ENCODE assay signal across 9 cellular contexts in the genomic region with DNA sequence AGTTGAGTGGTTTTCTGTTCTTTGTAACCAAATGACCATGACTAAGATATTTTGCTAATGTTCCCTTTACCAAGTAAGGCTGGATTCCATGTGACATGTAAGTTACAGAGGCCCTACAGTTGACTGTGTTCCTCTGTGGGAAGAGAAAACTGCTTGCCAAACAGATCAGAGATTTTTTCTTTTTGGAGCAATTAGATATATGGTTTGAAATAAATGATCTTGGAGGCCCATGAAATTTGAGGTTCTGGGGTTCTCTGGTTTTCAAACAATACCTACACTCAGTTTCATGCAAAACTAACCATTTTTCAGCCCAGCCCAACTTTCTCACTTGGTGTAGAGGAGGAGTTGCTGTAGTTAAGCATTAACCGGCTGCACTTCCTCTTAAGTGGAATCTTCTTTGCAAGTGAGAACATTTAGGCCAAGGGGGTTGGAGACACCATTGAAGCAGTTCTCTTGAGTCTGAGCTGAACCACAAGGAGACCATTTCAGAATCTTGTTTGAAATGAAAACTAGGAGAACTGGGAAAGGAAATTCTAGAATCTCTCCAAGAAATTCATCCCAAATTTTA. TPM values are rescaled to one million over a fixed set of nuclear protein-coding genes. Genes with fewer than 3 reads are reported as not detected.
DNase-seq lines count a peak whose midpoint lies in the region; ATAC-seq, FAIRE-seq and TF ChIP-seq lines count a peak whose summit lies in the region.
"Had no signal": no experiment of that assay in that cellular context is flagged by ENCODE, and none has a peak within 500 bp of the region (broad histone marks: within the 10 kb centered on the region; RNA-seq: fewer than 3 reads in every experiment).

No MANE protein-coding gene starts in this region.

- H3K27ac ChIP-seq in left ventricle myocardium inferior (replicated peaks): peak overlapping the region; percentile 28
- H3K27ac ChIP-seq in heart left ventricle: peak overlapping the region in 6 of 12 donors; percentile 3 to 77 (median 39)
- no peak overlapping the region for H3K27ac ChIP-seq in effector memory CD4-positive, alpha-beta T cell (ENCODE audit: insufficient read depth, low read length, poor library complexity, severe bottlenecking)

- H3K36me3 Mint-ChIP-seq in dendritic cell treated with granulocyte-macrophage colony-stimulating factor and Interleukin-4, amounts not matched to agents 40 ng/mL and 50 ng/mL, for 4 days (ENCODE audit: low read depth): no peaks in the 10 kb centered on the region

- H3K36me3 ChIP-seq in left ventricle myocardium inferior (no peaks in the 10 kb centered on the region), heart left ventricle (no peaks in the 10 kb centered on the region)
- no peaks in the 10 kb centered on the region for H3K36me3 ChIP-seq in effector memory CD4-positive, alpha-beta T cell (ENCODE audit: control insufficient read depth, insufficient read depth, low read length)

- peak overlapping the region; percentile 93 for H3K27ac Mint-ChIP-seq in dendritic cell treated with granulocyte-macrophage colony-stimulating factor and Interleukin-4, amounts not matched to agents 40 ng/mL and 50 ng/mL, for 4 days
- H3K27ac Mint-ChIP-seq: activated naive CD4-positive, alpha-beta T cell treated with anti-CD3 and anti-CD28 coated beads for 36 hours had no signal

- no peak for DNase-seq in left ventricle myocardium inferior
- DNase-seq in heart left ventricle: no peak
- DNase-seq in 8988T: no peak
- DNase-seq in effector memory CD4-positive, alpha-beta T cell: no peak
- no peak for DNase-seq in GF-D8 (lab: John Stamatoyannopoulos, UW)
- DNase-seq in HTR-8/SVneo (ENCODE audit: insufficient read length, low spot score): no peak
- DNase-seq: activated naive CD4-positive, alpha-beta T cell treated with anti-CD3 and anti-CD28 coated beads for 36 hours had no signal

- no peak overlapping the region for H3K4me3 Mint-ChIP-seq in dendritic cell treated with granulocyte-macrophage colony-stimulating factor and Interleukin-4, amounts not matched to agents 40 ng/mL and 50 ng/mL, for 4 days
- H3K4me3 Mint-ChIP-seq: activated naive CD4-positive, alpha-beta T cell treated with anti-CD3 and anti-CD28 coated beads for 36 hours had no signal

- peaks cover 93% of the 10 kb centered on the region for H3K4me1 Mint-ChIP-seq in dendritic cell treated with granulocyte-macrophage colony-stimulating factor and Interleukin-4, amounts not matched to agents 40 ng/mL and 50 ng/mL, for 4 days (ENCODE audit: low read depth)

- FAIRE-seq in HTR-8/SVneo (lab: Jason Lieb, UNC): no peak

- intact Hi-C loops in left ventricle myocardium inferior (cut with micrococcal nuclease): no loop called here
- intact Hi-C loops in heart left ventricle (cut with DNase I): no loop called here
- intact Hi-C loops in dendritic cell treated with granulocyte-macrophage colony-stimulating factor and Interleukin-4, amounts not matched to agents 40 ng/mL and 50 ng/mL, for 4 days (cut with micrococcal nuclease): loop anchor here (2.0 to 10.0 kb wide), 3 partner anchors 18 to 52 kb away; a partner anchor contains a TSS

- H3K27me3 ChIP-seq in left ventricle myocardium inferior (ENCODE audit: low read depth): peaks cover 3% of the 10 kb centered on the region
- no peaks in the 10 kb centered on the region for H3K27me3 ChIP-seq in heart left ventricle
- no peaks in the 10 kb centered on the region for H3K27me3 ChIP-seq in effector memory CD4-positive, alpha-beta T cell (replicated peaks; ENCODE audit: control insufficient read depth, insufficient read depth, low read length, poor library complexity, severe bottlenecking)

- ATAC-seq in heart left ventricle: no peak
- peak; percentile 96 for ATAC-seq in HG03175 (IDR thresholded peaks at IDR 0.05; ENCODE audit: unreplicated experiment)

- 28 to 50% (median 38%) methylated on average over 1 of the region's 1 CpG for WGBS in heart left ventricle, 4 donors

- H3K4me1 ChIP-seq in left ventricle myocardium inferior (peaks cover 16% of the 10 kb centered on the region), heart left ventricle (peaks cover 0 to 28% (median 8%) of the 10 kb centered on the region in 12 donors)
- H3K4me1 ChIP-seq in effector memory CD4-positive, alpha-beta T cell (ENCODE audit: control insufficient read depth, insufficient read depth, low read length, poor library complexity, severe bottlenecking): no peaks in the 10 kb centered on the region

- TF ChIP-seq CTCF in left ventricle myocardium inferior (IDR thresholded peaks at IDR 0.05; ENCODE audit: borderline replicate concordance) (no peak), heart left ventricle (IDR thresholded peaks at IDR 0.05) (no peak)

- TF ChIP-seq POLR2A in heart left ventricle (IDR thresholded peaks at IDR 0.05): no peak

- H3K9me3 ChIP-seq in left ventricle myocardium inferior (replicated peaks) (no peaks in the 10 kb centered on the region), heart left ventricle (no peaks in the 10 kb centered on the region)
- no peaks in the 10 kb centered on the region for H3K9me3 ChIP-seq in effector memory CD4-positive, alpha-beta T cell (ENCODE audit: control insufficient read depth, low read length)

- no peak overlapping the region for H3K4me3 ChIP-seq in left ventricle myocardium inferior
- H3K4me3 ChIP-seq in heart left ventricle: no peak overlapping the region
- no peak overlapping the region for H3K4me3 ChIP-seq in effector memory CD4-positive, alpha-beta T cell (ENCODE audit: insufficient read depth, low read depth, low read length, poor library complexity, severe bottlenecking)

- H3K27me3 Mint-ChIP-seq in dendritic cell treated with granulocyte-macrophage colony-stimulating factor and Interleukin-4, amounts not matched to agents 40 ng/mL and 50 ng/mL, for 4 days: no peaks in the 10 kb centered on the region

- no peaks in the 10 kb centered on the region for H3K9me3 Mint-ChIP-seq in dendritic cell treated with granulocyte-macrophage colony-stimulating factor and Interleukin-4, amounts not matched to agents 40 ng/mL and 50 ng/mL, for 4 days
- H3K9me3 Mint-ChIP-seq: activated naive CD4-positive, alpha-beta T cell treated with anti-CD3 and anti-CD28 coated beads for 36 hours had no signal

RNA-seq across cellular contexts. Expression of a gene that starts 34.6 kb away (rescaled TPM):
- 15.9 TPM for total RNA-seq in left ventricle myocardium inferior
- total RNA-seq in heart left ventricle: 10 to 100 TPM in 7 of 9 donors, 1 to 10 TPM in 2; 9.1 to 16.4 (median 13.7) TPM
- 10 to 100 TPM in 1 of 2 donors, 1 to 10 TPM in 1; 6.5 to 14.6 TPM for polyA plus RNA-seq in heart left ventricle
